10 cellular contexts compared by ENCODE assay signal in genomic region chr7:801940-802364, GRCh38. TPM values are rescaled to one million over a fixed set of nuclear protein-coding genes. Genes with fewer than 3 reads are reported as not detected.
DNase-seq lines count a peak whose midpoint lies in the region; ATAC-seq and TF ChIP-seq lines count a peak whose summit lies in the region.
"Had no signal": no experiment of that assay in that cellular context is flagged by ENCODE, and none has a peak within 500 bp of the region (broad histone marks: within the 10 kb centered on the region; RNA-seq: fewer than 3 reads in every experiment).

No MANE protein-coding gene starts in this region.

- no peaks in the 10 kb centered on the region for H3K9me2 ChIP-seq in MM.1S (replicated peaks; ENCODE audit: insufficient read depth, low read length)

- TF ChIP-seq CTCF in vagina (IDR thresholded peaks at IDR 0.05) = no peak
- no peak for TF ChIP-seq CTCF in CD8-positive, alpha-beta T cell (IDR thresholded peaks at IDR 0.05)
- no peak for TF ChIP-seq CTCF in MM.1S (IDR thresholded peaks at IDR 0.05; ENCODE audit: low read length)

- H3K36me3 Mint-ChIP-seq in CD8-positive, alpha-beta T cell = no peaks in the 10 kb centered on the region

- H3K9ac ChIP-seq in endocrine pancreas (ENCODE audit: control insufficient read depth, insufficient read depth, low read length) (peak overlapping the region; percentile 55), muscle layer of colon (ENCODE audit: low read length) (no peak overlapping the region), MM.1S (ENCODE audit: low read length) (no peak overlapping the region)

- H3K4me1 ChIP-seq in endocrine pancreas (ENCODE audit: control insufficient read depth, insufficient read depth, low read length) = no peaks in the 10 kb centered on the region
- peaks cover 24% of the 10 kb centered on the region for H3K4me1 ChIP-seq in muscle layer of colon (ENCODE audit: insufficient read depth, low read length)
- peaks cover 17% of the 10 kb centered on the region for H3K4me1 ChIP-seq in vagina
- H3K4me1 ChIP-seq in CD8-positive, alpha-beta T cell (ENCODE audit: insufficient read depth, low read length) = no peaks in the 10 kb centered on the region
- no peaks in the 10 kb centered on the region for H3K4me1 ChIP-seq in MM.1S (ENCODE audit: low read length)

- no peaks in the 10 kb centered on the region for H3K27me3 Mint-ChIP-seq in CD8-positive, alpha-beta T cell (ENCODE audit: low read depth)

- H3K27me3 ChIP-seq in endocrine pancreas (ENCODE audit: control insufficient read depth, insufficient read depth, low read length) = no peaks in the 10 kb centered on the region
- no peaks in the 10 kb centered on the region for H3K27me3 ChIP-seq in muscle layer of colon (ENCODE audit: control insufficient read depth in 1 of 2, insufficient read depth in 2 of 2, low read length in 2 of 2)
- H3K27me3 ChIP-seq in vagina = no peaks in the 10 kb centered on the region
- H3K27me3 ChIP-seq in CD8-positive, alpha-beta T cell (ENCODE audit: insufficient read depth, low read length) = no peaks in the 10 kb centered on the region
- H3K27me3 ChIP-seq in MM.1S (replicated peaks; ENCODE audit: insufficient read depth, low read length) = no peaks in the 10 kb centered on the region

- H3K79me2 ChIP-seq in MM.1S (ENCODE audit: low read length) = no peaks in the 10 kb centered on the region

- H2AFZ ChIP-seq in MM.1S (ENCODE audit: low read length) = no peak overlapping the region
- H2AFZ ChIP-seq: GM23338 had no signal

- peak; percentile 81 for DNase-seq in Right ventricle myocardium inferior (ENCODE audit: missing footprints)
- no peak for DNase-seq in cardiac septum (ENCODE audit: low spot score)
- DNase-seq in vagina (ENCODE audit: extremely low spot score in 2 of 2) = no peak
- DNase-seq in CD8-positive, alpha-beta T cell = no peak
- DNase-seq in activated CD4-positive, alpha-beta T cell treated with anti-CD3 and anti-CD28 coated beads, Interleukin-2, amount 50 U/mL, for 4 hours = no peak
- DNase-seq in MM.1S = no peak
- DNase-seq: RPMI8226 had no signal

- H3K27ac ChIP-seq in muscle layer of colon (ENCODE audit: low read depth, low read length) (peak overlapping the region; percentile 49), vagina (peak overlapping the region; percentile 76), MM.1S (ENCODE audit: low read length) (no peak overlapping the region)
- no peak overlapping the region for H3K27ac ChIP-seq in CD8-positive, alpha-beta T cell (ENCODE audit: low read depth, low read length)

- no peaks in the 10 kb centered on the region for H3K9me3 ChIP-seq in endocrine pancreas (ENCODE audit: control insufficient read depth, low read length)
- H3K9me3 ChIP-seq in muscle layer of colon (ENCODE audit: low read length) = no peaks in the 10 kb centered on the region
- H3K9me3 ChIP-seq in vagina = no peaks in the 10 kb centered on the region
- no peaks in the 10 kb centered on the region for H3K9me3 ChIP-seq in CD8-positive, alpha-beta T cell (ENCODE audit: low read length)
- no peaks in the 10 kb centered on the region for H3K9me3 ChIP-seq in MM.1S (replicated peaks; ENCODE audit: insufficient read depth, low read length)

- no peak for TF ChIP-seq POLR2A in vagina (IDR thresholded peaks at IDR 0.05)

- H3F3A ChIP-seq in MM.1S (ENCODE audit: insufficient read depth, low read length) = no peaks in the 10 kb centered on the region

- peak; percentile 39 for ATAC-seq in Right ventricle myocardium inferior
- ATAC-seq in CD8-positive, alpha-beta T cell = no peak
- ATAC-seq: GM23338 had no signal

- no peaks in the 10 kb centered on the region for H3K36me3 ChIP-seq in endocrine pancreas (ENCODE audit: control insufficient read depth, insufficient read depth, low read length)
- H3K36me3 ChIP-seq in muscle layer of colon (ENCODE audit: insufficient read depth, low read length) = no peaks in the 10 kb centered on the region
- H3K36me3 ChIP-seq in vagina = no peaks in the 10 kb centered on the region
- no peaks in the 10 kb centered on the region for H3K36me3 ChIP-seq in CD8-positive, alpha-beta T cell (ENCODE audit: insufficient read depth, low read length)
- no peaks in the 10 kb centered on the region for H3K36me3 ChIP-seq in MM.1S (replicated peaks; ENCODE audit: insufficient read depth, low read length)

- CTCF ChIA-PET in CD8-positive, alpha-beta T cell (lab: Charles Lee) = interaction anchor here (1.6 kb wide), 1 partner anchor 72 kb away, joined by 3 read pairs; no protein-coding TSS in a partner anchor

- intact Hi-C loops in Right ventricle myocardium inferior (cut with DNase I) (no loop called here), cardiac septum (cut with DNase I) (no loop called here), vagina (cut with DNase I) (no loop called here)
- intact Hi-C loops in CD8-positive, alpha-beta T cell (cut with DNase I, micrococcal nuclease) = no loop called here

- no peak overlapping the region for H3K27ac Mint-ChIP-seq in CD8-positive, alpha-beta T cell
- H3K27ac Mint-ChIP-seq: GM23338 had no signal

- no peaks in the 10 kb centered on the region for H3K4me1 Mint-ChIP-seq in CD8-positive, alpha-beta T cell (ENCODE audit: low read depth)
- H3K4me1 Mint-ChIP-seq: GM23338 had no signal

- H3K9me3 Mint-ChIP-seq in CD8-positive, alpha-beta T cell = no peaks in the 10 kb centered on the region

- H4K20me1 ChIP-seq in MM.1S (ENCODE audit: insufficient read depth, low read length) = no peaks in the 10 kb centered on the region

- POLR2A ChIA-PET in CD8-positive, alpha-beta T cell (lab: Charles Lee) = no interaction called here

- H3K4me2 ChIP-seq in MM.1S (ENCODE audit: low read depth, low read length) = no peak overlapping the region
- H3K4me2 ChIP-seq: GM23338 had no signal

- no peak overlapping the region for H3K4me3 Mint-ChIP-seq in CD8-positive, alpha-beta T cell
- H3K4me3 Mint-ChIP-seq: GM23338 had no signal

- H3K4me3 ChIP-seq in endocrine pancreas (ENCODE audit: control insufficient read depth, insufficient read depth, low read length) = no peak overlapping the region
- H3K4me3 ChIP-seq in muscle layer of colon (ENCODE audit: low read depth in 1 of 2, low read length in 2 of 2) = peak overlapping the region; percentile 27 to 32
- H3K4me3 ChIP-seq in vagina = peak overlapping the region; percentile 25 to 33
- H3K4me3 ChIP-seq in CD8-positive, alpha-beta T cell (ENCODE audit: low read depth, low read length) = no peak overlapping the region
- no peak overlapping the region for H3K4me3 ChIP-seq in MM.1S (ENCODE audit: low read length)
- H3K4me3 ChIP-seq: GM23338 had no signal

RNA-seq across cellular contexts. Expression of gene SUN1, which starts 30.3 kb away (rescaled TPM):
- total RNA-seq in Right ventricle myocardium inferior (176 TPM), cardiac septum (153 TPM), vagina (170 TPM)
- total RNA-seq in CD8-positive, alpha-beta T cell = 10 to 100 TPM; 64.0 to 69.2 TPM

Comparison
In these comparisons a context has a peak if more than half of its experiments do, and no peak if none do; other contexts are left out.
1. H3K4me3 ChIP-seq: peak in muscle layer of colon (2 of 2) and vagina (2 of 2); none in endocrine pancreas (single experiment), CD8-positive, alpha-beta T cell (single experiment) and MM.1S (single experiment).
2. H3K27ac ChIP-seq: peak in muscle layer of colon (single experiment) and vagina (single experiment); none in CD8-positive, alpha-beta T cell (single experiment) and MM.1S (single experiment).